ENCODE assay signal across 1 cellular context in genomic region chr19:7637374-7638256, GRCh38.
TF ChIP-seq lines count a peak whose summit lies in the region.

No MANE protein-coding gene starts in this region.

TF ChIP-seq in K562, 482 proteins besides CTCF, POLR2A, EP300 and RAD21 (continued from another document and continues in another):
- TF ChIP-seq CHD7 (IDR thresholded peaks at IDR 0.05; ENCODE audit: low read depth, low read length) = no peak
- peak; percentile 85 for TF ChIP-seq ZBTB40 (IDR thresholded peaks at IDR 0.05)
- TF ChIP-seq ZBTB40 (CRISPR knock-in tag; IDR thresholded peaks at IDR 0.05) = no peak
- no peak for TF ChIP-seq CBX5 (IDR thresholded peaks at IDR 0.05; ENCODE audit: borderline replicate concordance, low read depth)
- TF ChIP-seq C11orf30 (IDR thresholded peaks at IDR 0.05; ENCODE audit: low read depth) = no peak
- TF ChIP-seq ATF4 (CRISPR knock-in tag; IDR thresholded peaks at IDR 0.05) = no peak
- TF ChIP-seq L3MBTL2 (IDR thresholded peaks at IDR 0.05) = no peak
- TF ChIP-seq HDAC6 (IDR thresholded peaks at IDR 0.05; ENCODE audit: low read depth, low read length) = no peak
- TF ChIP-seq ZNF586 (CRISPR knock-in tag; conservative IDR thresholded peaks at IDR 0.05) = no peak
- peak; percentile 88 for TF ChIP-seq ETV5 (CRISPR knock-in tag; IDR thresholded peaks at IDR 0.05; ENCODE audit: low read depth)
- TF ChIP-seq ARID2 (IDR thresholded peaks at IDR 0.05) = no peak
- no peak for TF ChIP-seq ZNF778 (CRISPR knock-in tag; IDR thresholded peaks at IDR 0.05)
- TF ChIP-seq ESRRA (IDR thresholded peaks at IDR 0.05; ENCODE audit: borderline replicate concordance, low read depth) = peak; percentile 66
- no peak for TF ChIP-seq ZNF398 (CRISPR knock-in tag; IDR thresholded peaks at IDR 0.05)
- no peak for TF ChIP-seq ZNF76 (CRISPR knock-in tag; IDR thresholded peaks at IDR 0.05; ENCODE audit: borderline replicate concordance)
- no peak for TF ChIP-seq TCFL5 (CRISPR knock-in tag; conservative IDR thresholded peaks at IDR 0.05)
- no peak for TF ChIP-seq GABPB2 (CRISPR knock-in tag; conservative IDR thresholded peaks at IDR 0.05)
- TF ChIP-seq ZNF41 (CRISPR knock-in tag; conservative IDR thresholded peaks at IDR 0.05) = no peak
- no peak for TF ChIP-seq GTF2A2 (tag; IDR thresholded peaks at IDR 0.05)
- TF ChIP-seq JUND (IDR thresholded peaks at IDR 0.05; ENCODE audit: borderline replicate concordance, low read depth, low read length) = peak; percentile 67
- peak; percentile 44; the same call in 1 of the 3 replicates for TF ChIP-seq JUND (tag; IDR thresholded peaks at IDR 0.05; ENCODE audit: borderline replicate concordance, low read depth, low read length)
- no peak for TF ChIP-seq HOMEZ (CRISPR knock-in tag; IDR thresholded peaks at IDR 0.05)
- TF ChIP-seq POLR3A (IDR thresholded peaks at IDR 0.05; ENCODE audit: borderline replicate concordance, extremely low read depth, insufficient read depth, insufficient read length) = no peak
- TF ChIP-seq POLR2B (IDR thresholded peaks at IDR 0.05; ENCODE audit: low read depth, partially characterized antibody) = no peak
- no peak for TF ChIP-seq SMARCC2 (IDR thresholded peaks at IDR 0.05; ENCODE audit: low read depth)
- 0 out of 2 replicates have a peak, but pooled peaks have one; percentile 26 for TF ChIP-seq ZBTB26 (CRISPR knock-in tag; IDR thresholded peaks at IDR 0.05)
